In genomic region chr5:177364159-177364962, GRCh38 we compare ENCODE assay signal across 13 cellular contexts. TPM values are rescaled to one million over a fixed set of nuclear protein-coding genes. Genes with fewer than 3 reads are reported as not detected.
DNase-seq lines count a peak whose midpoint lies in the region; ATAC-seq lines count a peak whose summit lies in the region.
"Had no signal": no experiment of that assay in that cellular context is flagged by ENCODE, and none has a peak within 500 bp of the region (broad histone marks: within the 10 kb centered on the region; RNA-seq: fewer than 3 reads in every experiment).

No MANE protein-coding gene starts in this region.

- DNase-seq in stimulated activated CD4-positive, alpha-beta T cell treated with anti-CD3 and anti-CD28 coated beads, Interleukin-15, amount 100 ng/mL, for 24 hours: peak; percentile 61
- DNase-seq in stimulated activated CD4-positive, alpha-beta T cell treated with anti-CD3 and anti-CD28 coated beads, Interleukin-4, amount 100 ng/mL, for 1 hour: no peak
- peak; percentile 46 for DNase-seq in activated naive CD8-positive, alpha-beta T cell treated with anti-CD3 and anti-CD28 coated beads for 36 hours
- peak; percentile 35 for DNase-seq in stimulated activated naive B cell treated with anti-CD40 and anti-IgM and Interleukin-4, amounts not matched to agents 10 μg/mL and 1 μg/mL and 100 μg/mL, for 72 hours
- DNase-seq in COR-L47 (lab: John Stamatoyannopoulos, UW) (no peak), NK-92 (lab: John Stamatoyannopoulos, UW; ENCODE audit: unreplicated experiment) (no peak)
- DNase-seq: central memory CD4-positive, alpha-beta T cell; gastrocnemius medialis; left ventricle myocardium superior; NCI-H2081 had no signal

- peaks cover 19% of the 10 kb centered on the region for H3K36me3 Mint-ChIP-seq in activated naive CD8-positive, alpha-beta T cell treated with anti-CD3 and anti-CD28 coated beads for 36 hours
- H3K36me3 Mint-ChIP-seq in stimulated activated naive B cell treated with anti-CD40 and anti-IgM and Interleukin-4, amounts not matched to agents 10 μg/mL and 1 μg/mL and 100 μg/mL, for 72 hours: peaks cover 25 to 32% of the 10 kb centered on the region in 2 donors

- no peaks in the 10 kb centered on the region for H3K9me3 Mint-ChIP-seq in activated naive CD8-positive, alpha-beta T cell treated with anti-CD3 and anti-CD28 coated beads for 36 hours
- no peaks in the 10 kb centered on the region for H3K9me3 Mint-ChIP-seq in stimulated activated naive B cell treated with anti-CD40 and anti-IgM and Interleukin-4, amounts not matched to agents 10 μg/mL and 1 μg/mL and 100 μg/mL, for 72 hours

- H3K4me3 Mint-ChIP-seq in activated naive CD8-positive, alpha-beta T cell treated with anti-CD3 and anti-CD28 coated beads for 36 hours: peak overlapping the region; percentile 67
- H3K4me3 Mint-ChIP-seq in stimulated activated naive B cell treated with anti-CD40 and anti-IgM and Interleukin-4, amounts not matched to agents 10 μg/mL and 1 μg/mL and 100 μg/mL, for 72 hours: peak overlapping the region; percentile 58 to 76

- no peaks in the 10 kb centered on the region for H3K27me3 Mint-ChIP-seq in activated naive CD8-positive, alpha-beta T cell treated with anti-CD3 and anti-CD28 coated beads for 36 hours
- no peaks in the 10 kb centered on the region for H3K27me3 Mint-ChIP-seq in stimulated activated naive B cell treated with anti-CD40 and anti-IgM and Interleukin-4, amounts not matched to agents 10 μg/mL and 1 μg/mL and 100 μg/mL, for 72 hours

- H3K27ac Mint-ChIP-seq in activated naive CD8-positive, alpha-beta T cell treated with anti-CD3 and anti-CD28 coated beads for 36 hours: peak overlapping the region; percentile 71
- H3K27ac Mint-ChIP-seq in stimulated activated naive B cell treated with anti-CD40 and anti-IgM and Interleukin-4, amounts not matched to agents 10 μg/mL and 1 μg/mL and 100 μg/mL, for 72 hours: peak overlapping the region; percentile 75

- H3K4me1 Mint-ChIP-seq in activated naive CD8-positive, alpha-beta T cell treated with anti-CD3 and anti-CD28 coated beads for 36 hours: peaks cover 71% of the 10 kb centered on the region
- peaks cover 61 to 84% of the 10 kb centered on the region in 2 donors for H3K4me1 Mint-ChIP-seq in stimulated activated naive B cell treated with anti-CD40 and anti-IgM and Interleukin-4, amounts not matched to agents 10 μg/mL and 1 μg/mL and 100 μg/mL, for 72 hours

- ATAC-seq in HG02610 (IDR thresholded peaks at IDR 0.05; ENCODE audit: unreplicated experiment) (peak; percentile 47), HG03039 (IDR thresholded peaks at IDR 0.05; ENCODE audit: unreplicated experiment) (no peak)
- ATAC-seq in stimulated activated naive B cell treated with anti-CD40 and anti-IgM and Interleukin-4, amounts not matched to agents 10 μg/mL and 1 μg/mL and 100 μg/mL, for 72 hours (replicated peaks): peak; percentile 34 to 62
- ATAC-seq: gastrocnemius medialis, left ventricle myocardium superior had no signal

RNA-seq across cellular contexts. Expression of gene RGS14, which starts 6.6 kb away (rescaled TPM):
- 10 to 100 TPM; 38.9 to 41.2 TPM for total RNA-seq in activated naive CD8-positive, alpha-beta T cell treated with anti-CD3 and anti-CD28 coated beads for 36 hours

RNA-seq across cellular contexts. Expression of gene LMAN2, which starts 12.9 kb away (rescaled TPM):
- 10 to 100 TPM; 91.5 to 92.1 TPM for total RNA-seq in activated naive CD8-positive, alpha-beta T cell treated with anti-CD3 and anti-CD28 coated beads for 36 hours

RNA-seq across cellular contexts. Expression of gene SLC34A1, which starts 19.9 kb away (rescaled TPM):
- not detected for total RNA-seq in activated naive CD8-positive, alpha-beta T cell treated with anti-CD3 and anti-CD28 coated beads for 36 hours
- total RNA-seq: gastrocnemius medialis, left ventricle myocardium superior, right atrium auricular region had no signal

RNA-seq across cellular contexts. Expression of gene PFN3, which starts 36.1 kb away (rescaled TPM):
- not detected for total RNA-seq in activated naive CD8-positive, alpha-beta T cell treated with anti-CD3 and anti-CD28 coated beads for 36 hours
- total RNA-seq: gastrocnemius medialis, left ventricle myocardium superior, right atrium auricular region had no signal

RNA-seq across cellular contexts. Expression of gene F12, which starts 45.0 kb away (rescaled TPM):
- total RNA-seq in activated naive CD8-positive, alpha-beta T cell treated with anti-CD3 and anti-CD28 coated beads for 36 hours: 1 to 10 TPM; 5.6 TPM
- total RNA-seq: left ventricle myocardium superior had no signal

Comparison
In these comparisons a context has a peak if more than half of its experiments do, and no peak if none do; other contexts are left out.
1. DNase-seq: peak in stimulated activated CD4-positive, alpha-beta T cell treated with anti-CD3 and anti-CD28 coated beads, Interleukin-15, amount 100 ng/mL, for 24 hours (single experiment), activated naive CD8-positive, alpha-beta T cell treated with anti-CD3 and anti-CD28 coated beads for 36 hours (single experiment) and stimulated activated naive B cell treated with anti-CD40 and anti-IgM and Interleukin-4, amounts not matched to agents 10 μg/mL and 1 μg/mL and 100 μg/mL, for 72 hours (single experiment); none in stimulated activated CD4-positive, alpha-beta T cell treated with anti-CD3 and anti-CD28 coated beads, Interleukin-4, amount 100 ng/mL, for 1 hour (single experiment), COR-L47 (single experiment) and NK-92 (single experiment).